1 cellular context compared by ENCODE assay signal in genomic region chr2:241036397-241036963, GRCh38.
TF ChIP-seq lines count a peak whose summit lies in the region.

No MANE protein-coding gene starts in this region.

TF ChIP-seq in SK-N-SH treated with all-trans-retinoic acid at 6 μM for 48 hours, 23 proteins besides CTCF, POLR2A, EP300 and RAD21 (continued from another document):
- TF ChIP-seq TSHZ2 (CRISPR knock-in tag; IDR thresholded peaks at IDR 0.05) (no peak), ZNF565 (CRISPR knock-in tag; conservative IDR thresholded peaks at IDR 0.05; ENCODE audit: low read depth) (no peak), ZNF8 (CRISPR knock-in tag; IDR thresholded peaks at IDR 0.05) (no peak), ZC3H10 (CRISPR knock-in tag; IDR thresholded peaks at IDR 0.05) (no peak)
TF ChIP-seq in SK-N-SH treated with all-trans-retinoic acid at 6 μM for 48 hours: peak in this region for 0.
